ENCODE assay signal across 1 cellular context in genomic region chr12:93549174-93549573, GRCh38.
TF ChIP-seq lines count a peak whose summit lies in the region.

No MANE protein-coding gene starts in this region.

TF ChIP-seq in HepG2, 621 proteins besides CTCF, POLR2A, EP300 and RAD21:
- TF ChIP-seq ZNF484 (CRISPR knock-in tag; IDR thresholded peaks at IDR 0.05; ENCODE audit: borderline replicate concordance, low read depth) (no peak), NFKBIZ (CRISPR knock-in tag; IDR thresholded peaks at IDR 0.05) (no peak), HNRNPL (IDR thresholded peaks at IDR 0.05; ENCODE audit: low read depth, low read length) (0 out of 2 replicates have a peak, but pooled peaks have one; percentile 48)
